ENCODE assay signal across 1 cellular context in genomic region chr17:64145751-64146417, GRCh38.
TF ChIP-seq lines count a peak whose summit lies in the region.

No MANE protein-coding gene starts in this region.

TF ChIP-seq in HepG2, 621 proteins besides CTCF, POLR2A, EP300 and RAD21 (continued from another document and continues in another):
- TF ChIP-seq NR2F1 (CRISPR knock-in tag; IDR thresholded peaks at IDR 0.05) (peak in 1 of 2 experiments; percentile 4; a peak in 2 of 4 replicates), ZNF256 (CRISPR knock-in tag; conservative IDR thresholded peaks at IDR 0.05) (no peak; the same call in 1 of the 2 replicates), PBX3 (CRISPR knock-in tag; IDR thresholded peaks at IDR 0.05; ENCODE audit: borderline replicate concordance) (no peak; the same call in 1 of the 2 replicates), ZFP41 (CRISPR knock-in tag; IDR thresholded peaks at IDR 0.05; ENCODE audit: borderline replicate concordance) (peak; percentile 91), ZNF329 (CRISPR knock-in tag; IDR thresholded peaks at IDR 0.05; ENCODE audit: low read depth) (no peak; the same call in none of the 2 replicates), HNRNPH1 (optimal IDR thresholded peaks at IDR 0.05; ENCODE audit: low read depth, low read length) (peak; percentile 98), ZC3H4 (CRISPR knock-in tag; IDR thresholded peaks at IDR 0.05; ENCODE audit: borderline replicate concordance) (0 out of 2 replicates have a peak, but pooled peaks have one; percentile 5), ZNF792 (CRISPR knock-in tag; IDR thresholded peaks at IDR 0.05) (peak; percentile 95), MTA3 (CRISPR knock-in tag; IDR thresholded peaks at IDR 0.05) (no peak), ZNF225 (CRISPR knock-in tag; IDR thresholded peaks at IDR 0.05) (peak; percentile 92), SP2 (CRISPR knock-in tag; IDR thresholded peaks at IDR 0.05) (peak; percentile 91), JUND (CRISPR knock-in tag; IDR thresholded peaks at IDR 0.05) (peak; percentile 41; the same call in 1 of the 2 replicates), ZNF567 (CRISPR knock-in tag; IDR thresholded peaks at IDR 0.05; ENCODE audit: borderline replicate concordance) (peak; percentile 80; the same call in 1 of the 2 replicates), ZNF253 (CRISPR knock-in tag; IDR thresholded peaks at IDR 0.05; ENCODE audit: borderline replicate concordance) (peak; percentile 86; the same call in 1 of the 2 replicates), AHR (CRISPR knock-in tag; IDR thresholded peaks at IDR 0.05) (peak; percentile 98; the same call in 1 of the 2 replicates), HNF1B (CRISPR knock-in tag; IDR thresholded peaks at IDR 0.05) (peak; percentile 87), MYC (CRISPR knock-in tag; IDR thresholded peaks at IDR 0.05; ENCODE audit: borderline replicate concordance) (peak; percentile 97), ZNF562 (CRISPR knock-in tag; IDR thresholded peaks at IDR 0.05; ENCODE audit: borderline replicate concordance) (no peak), PITX1 (CRISPR knock-in tag; IDR thresholded peaks at IDR 0.05) (peak; percentile 83), ZNF556 (CRISPR knock-in tag; IDR thresholded peaks at IDR 0.05; ENCODE audit: borderline replicate concordance) (peak; percentile 96), SMYD3 (CRISPR knock-in tag; IDR thresholded peaks at IDR 0.05) (peak; percentile 88), CHD4 (IDR thresholded peaks at IDR 0.05; ENCODE audit: borderline replicate concordance, low read length) (no peak), ZBTB4 (CRISPR knock-in tag; IDR thresholded peaks at IDR 0.05; ENCODE audit: borderline replicate concordance) (peak; percentile 97), TBX2 (CRISPR knock-in tag; IDR thresholded peaks at IDR 0.05; ENCODE audit: borderline replicate concordance) (peak; percentile 86), HOXA5 (CRISPR knock-in tag; IDR thresholded peaks at IDR 0.05) (peak; percentile 82), ZNF414 (CRISPR knock-in tag; IDR thresholded peaks at IDR 0.05) (peak; percentile 83), ZNF709 (CRISPR knock-in tag; IDR thresholded peaks at IDR 0.05) (peak; percentile 94), NR2F2 (IDR thresholded peaks at IDR 0.05; ENCODE audit: borderline replicate concordance, low read depth) (peak; percentile 75; the same call in 1 of the 2 replicates), ZNF563 (CRISPR knock-in tag; IDR thresholded peaks at IDR 0.05) (peak; percentile 94), JDP2 (CRISPR knock-in tag; IDR thresholded peaks at IDR 0.05; ENCODE audit: borderline replicate concordance) (no peak; the same call in 1 of the 2 replicates), YEATS2 (CRISPR knock-in tag; IDR thresholded peaks at IDR 0.05; ENCODE audit: borderline replicate concordance) (peak; percentile 99), ZNF335 (CRISPR knock-in tag; IDR thresholded peaks at IDR 0.05) (peak; percentile 83; the same call in 1 of the 2 replicates)
- TF ChIP-seq, protein P1, sequence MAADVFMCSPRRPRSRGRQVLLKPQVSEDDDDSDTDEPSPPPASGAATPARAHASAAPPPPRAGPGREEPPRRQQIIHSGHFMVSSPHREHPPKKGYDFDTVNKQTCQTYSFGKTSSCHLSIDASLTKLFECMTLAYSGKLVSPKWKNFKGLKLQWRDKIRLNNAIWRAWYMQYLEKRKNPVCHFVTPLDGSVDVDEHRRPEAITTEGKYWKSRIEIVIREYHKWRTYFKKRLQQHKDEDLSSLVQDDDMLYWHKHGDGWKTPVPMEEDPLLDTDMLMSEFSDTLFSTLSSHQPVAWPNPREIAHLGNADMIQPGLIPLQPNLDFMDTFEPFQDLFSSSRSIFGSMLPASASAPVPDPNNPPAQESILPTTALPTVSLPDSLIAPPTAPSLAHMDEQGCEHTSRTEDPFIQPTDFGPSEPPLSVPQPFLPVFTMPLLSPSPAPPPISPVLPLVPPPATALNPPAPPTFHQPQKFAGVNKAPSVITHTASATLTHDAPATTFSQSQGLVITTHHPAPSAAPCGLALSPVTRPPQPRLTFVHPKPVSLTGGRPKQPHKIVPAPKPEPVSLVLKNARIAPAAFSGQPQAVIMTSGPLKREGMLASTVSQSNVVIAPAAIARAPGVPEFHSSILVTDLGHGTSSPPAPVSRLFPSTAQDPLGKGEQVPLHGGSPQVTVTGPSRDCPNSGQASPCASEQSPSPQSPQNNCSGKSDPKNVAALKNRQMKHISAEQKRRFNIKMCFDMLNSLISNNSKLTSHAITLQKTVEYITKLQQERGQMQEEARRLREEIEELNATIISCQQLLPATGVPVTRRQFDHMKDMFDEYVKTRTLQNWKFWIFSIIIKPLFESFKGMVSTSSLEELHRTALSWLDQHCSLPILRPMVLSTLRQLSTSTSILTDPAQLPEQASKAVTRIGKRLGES (CRISPR knock-in tag; IDR thresholded peaks at IDR 0.05; ENCODE audit: borderline replicate concordance): peak; percentile 76; the same call in 1 of the 2 replicates
- TF ChIP-seq, protein P2, sequence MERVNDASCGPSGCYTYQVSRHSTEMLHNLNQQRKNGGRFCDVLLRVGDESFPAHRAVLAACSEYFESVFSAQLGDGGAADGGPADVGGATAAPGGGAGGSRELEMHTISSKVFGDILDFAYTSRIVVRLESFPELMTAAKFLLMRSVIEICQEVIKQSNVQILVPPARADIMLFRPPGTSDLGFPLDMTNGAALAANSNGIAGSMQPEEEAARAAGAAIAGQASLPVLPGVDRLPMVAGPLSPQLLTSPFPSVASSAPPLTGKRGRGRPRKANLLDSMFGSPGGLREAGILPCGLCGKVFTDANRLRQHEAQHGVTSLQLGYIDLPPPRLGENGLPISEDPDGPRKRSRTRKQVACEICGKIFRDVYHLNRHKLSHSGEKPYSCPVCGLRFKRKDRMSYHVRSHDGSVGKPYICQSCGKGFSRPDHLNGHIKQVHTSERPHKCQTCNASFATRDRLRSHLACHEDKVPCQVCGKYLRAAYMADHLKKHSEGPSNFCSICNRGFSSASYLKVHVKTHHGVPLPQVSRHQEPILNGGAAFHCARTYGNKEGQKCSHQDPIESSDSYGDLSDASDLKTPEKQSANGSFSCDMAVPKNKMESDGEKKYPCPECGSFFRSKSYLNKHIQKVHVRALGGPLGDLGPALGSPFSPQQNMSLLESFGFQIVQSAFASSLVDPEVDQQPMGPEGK (CRISPR knock-in tag; IDR thresholded peaks at IDR 0.05): peak; percentile 70
- TF ChIP-seq, protein P3, sequence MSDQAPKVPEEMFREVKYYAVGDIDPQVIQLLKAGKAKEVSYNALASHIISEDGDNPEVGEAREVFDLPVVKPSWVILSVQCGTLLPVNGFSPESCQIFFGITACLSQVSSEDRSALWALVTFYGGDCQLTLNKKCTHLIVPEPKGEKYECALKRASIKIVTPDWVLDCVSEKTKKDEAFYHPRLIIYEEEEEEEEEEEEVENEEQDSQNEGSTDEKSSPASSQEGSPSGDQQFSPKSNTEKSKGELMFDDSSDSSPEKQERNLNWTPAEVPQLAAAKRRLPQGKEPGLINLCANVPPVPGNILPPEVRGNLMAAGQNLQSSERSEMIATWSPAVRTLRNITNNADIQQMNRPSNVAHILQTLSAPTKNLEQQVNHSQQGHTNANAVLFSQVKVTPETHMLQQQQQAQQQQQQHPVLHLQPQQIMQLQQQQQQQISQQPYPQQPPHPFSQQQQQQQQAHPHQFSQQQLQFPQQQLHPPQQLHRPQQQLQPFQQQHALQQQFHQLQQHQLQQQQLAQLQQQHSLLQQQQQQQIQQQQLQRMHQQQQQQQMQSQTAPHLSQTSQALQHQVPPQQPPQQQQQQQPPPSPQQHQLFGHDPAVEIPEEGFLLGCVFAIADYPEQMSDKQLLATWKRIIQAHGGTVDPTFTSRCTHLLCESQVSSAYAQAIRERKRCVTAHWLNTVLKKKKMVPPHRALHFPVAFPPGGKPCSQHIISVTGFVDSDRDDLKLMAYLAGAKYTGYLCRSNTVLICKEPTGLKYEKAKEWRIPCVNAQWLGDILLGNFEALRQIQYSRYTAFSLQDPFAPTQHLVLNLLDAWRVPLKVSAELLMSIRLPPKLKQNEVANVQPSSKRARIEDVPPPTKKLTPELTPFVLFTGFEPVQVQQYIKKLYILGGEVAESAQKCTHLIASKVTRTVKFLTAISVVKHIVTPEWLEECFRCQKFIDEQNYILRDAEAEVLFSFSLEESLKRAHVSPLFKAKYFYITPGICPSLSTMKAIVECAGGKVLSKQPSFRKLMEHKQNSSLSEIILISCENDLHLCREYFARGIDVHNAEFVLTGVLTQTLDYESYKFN (CRISPR knock-in tag; conservative IDR thresholded peaks at IDR 0.05): peak; percentile 61; the same call in 1 of the 2 replicates
- TF ChIP-seq, protein P4, sequence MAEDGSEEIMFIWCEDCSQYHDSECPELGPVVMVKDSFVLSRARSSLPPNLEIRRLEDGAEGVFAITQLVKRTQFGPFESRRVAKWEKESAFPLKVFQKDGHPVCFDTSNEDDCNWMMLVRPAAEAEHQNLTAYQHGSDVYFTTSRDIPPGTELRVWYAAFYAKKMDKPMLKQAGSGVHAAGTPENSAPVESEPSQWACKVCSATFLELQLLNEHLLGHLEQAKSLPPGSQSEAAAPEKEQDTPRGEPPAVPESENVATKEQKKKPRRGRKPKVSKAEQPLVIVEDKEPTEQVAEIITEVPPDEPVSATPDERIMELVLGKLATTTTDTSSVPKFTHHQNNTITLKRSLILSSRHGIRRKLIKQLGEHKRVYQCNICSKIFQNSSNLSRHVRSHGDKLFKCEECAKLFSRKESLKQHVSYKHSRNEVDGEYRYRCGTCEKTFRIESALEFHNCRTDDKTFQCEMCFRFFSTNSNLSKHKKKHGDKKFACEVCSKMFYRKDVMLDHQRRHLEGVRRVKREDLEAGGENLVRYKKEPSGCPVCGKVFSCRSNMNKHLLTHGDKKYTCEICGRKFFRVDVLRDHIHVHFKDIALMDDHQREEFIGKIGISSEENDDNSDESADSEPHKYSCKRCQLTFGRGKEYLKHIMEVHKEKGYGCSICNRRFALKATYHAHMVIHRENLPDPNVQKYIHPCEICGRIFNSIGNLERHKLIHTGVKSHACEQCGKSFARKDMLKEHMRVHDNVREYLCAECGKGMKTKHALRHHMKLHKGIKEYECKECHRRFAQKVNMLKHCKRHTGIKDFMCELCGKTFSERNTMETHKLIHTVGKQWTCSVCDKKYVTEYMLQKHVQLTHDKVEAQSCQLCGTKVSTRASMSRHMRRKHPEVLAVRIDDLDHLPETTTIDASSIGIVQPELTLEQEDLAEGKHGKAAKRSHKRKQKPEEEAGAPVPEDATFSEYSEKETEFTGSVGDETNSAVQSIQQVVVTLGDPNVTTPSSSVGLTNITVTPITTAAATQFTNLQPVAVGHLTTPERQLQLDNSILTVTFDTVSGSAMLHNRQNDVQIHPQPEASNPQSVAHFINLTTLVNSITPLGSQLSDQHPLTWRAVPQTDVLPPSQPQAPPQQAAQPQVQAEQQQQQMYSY (CRISPR knock-in tag; IDR thresholded peaks at IDR 0.05): no peak; the same call in 1 of the 2 replicates
- TF ChIP-seq, protein P5, sequence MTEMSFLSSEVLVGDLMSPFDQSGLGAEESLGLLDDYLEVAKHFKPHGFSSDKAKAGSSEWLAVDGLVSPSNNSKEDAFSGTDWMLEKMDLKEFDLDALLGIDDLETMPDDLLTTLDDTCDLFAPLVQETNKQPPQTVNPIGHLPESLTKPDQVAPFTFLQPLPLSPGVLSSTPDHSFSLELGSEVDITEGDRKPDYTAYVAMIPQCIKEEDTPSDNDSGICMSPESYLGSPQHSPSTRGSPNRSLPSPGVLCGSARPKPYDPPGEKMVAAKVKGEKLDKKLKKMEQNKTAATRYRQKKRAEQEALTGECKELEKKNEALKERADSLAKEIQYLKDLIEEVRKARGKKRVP (CRISPR knock-in tag; IDR thresholded peaks at IDR 0.05): peak in 1 of 2 experiments; percentile 84; a peak in 2 of 4 replicates
